Comparison of ENCODE assay signal across 9 cellular contexts in the genomic region with DNA sequence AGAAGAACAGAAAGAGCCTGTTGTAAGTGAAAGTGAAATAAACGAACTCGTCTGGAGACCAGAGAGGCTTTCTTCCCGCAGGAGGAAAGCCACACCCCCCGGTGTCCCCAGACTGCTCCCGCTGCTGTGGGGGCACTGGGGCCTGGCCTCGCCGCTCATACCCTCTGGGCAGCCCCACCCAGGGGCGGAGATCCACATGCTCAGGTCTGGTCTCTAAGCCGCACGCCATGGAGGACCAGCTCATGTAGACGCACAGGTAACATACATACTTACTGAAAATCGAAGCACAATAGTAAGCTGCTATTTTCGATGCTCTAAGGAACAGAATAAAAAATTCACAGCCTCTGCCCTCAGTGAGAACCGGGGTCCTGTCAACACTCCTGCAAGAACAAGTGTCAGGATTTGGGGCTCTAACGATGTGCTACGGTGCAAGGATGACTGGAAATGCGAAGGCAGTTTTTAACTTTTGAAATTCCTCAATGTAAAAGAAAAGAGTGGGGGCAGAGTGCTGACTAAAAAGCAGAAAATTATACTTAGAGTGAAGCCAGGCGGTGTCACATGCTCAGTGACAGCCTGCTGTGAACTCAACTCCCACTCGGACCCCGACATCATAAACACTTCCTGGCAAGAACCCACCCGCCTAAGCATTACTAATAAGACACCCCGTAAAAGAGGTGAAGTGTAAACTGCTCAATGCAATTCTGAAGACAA.
A peak's percentile ranks its signal among the peaks of the same experiment; 100 is the strongest.
DNase-seq lines count a peak whose midpoint lies in the region; ATAC-seq, FAIRE-seq and TF ChIP-seq lines count a peak whose summit lies in the region.
"Had no signal": no experiment of that assay in that cellular context is flagged by ENCODE, and none has a peak within 500 bp of the region (broad histone marks: within the 10 kb centered on the region; RNA-seq: fewer than 3 reads in every experiment).

No MANE protein-coding gene starts in this region.

- H3K36me3 ChIP-seq in MG63 (no peaks in the 10 kb centered on the region), neuronal stem cell (replicated peaks in 1 of 2; ENCODE audit: control insufficient read depth in 2 of 2, insufficient read depth in 2 of 2, low read length in 2 of 2) (peaks cover 2% of the 10 kb centered on the region in 2 donors)

- H3K23ac ChIP-seq in neuronal stem cell (ENCODE audit: low read depth, low read length, poor library complexity), result no peak overlapping the region

- H4K91ac ChIP-seq in neuronal stem cell (ENCODE audit: low read depth, low read length, poor library complexity), result no peak overlapping the region

- peak overlapping the region; percentile 94 for H3K4me3 Mint-ChIP-seq in CD4-positive, alpha-beta T cell

- H3K9me3 Mint-ChIP-seq in CD4-positive, alpha-beta T cell, result no peaks in the 10 kb centered on the region

- peaks cover 33% of the 10 kb centered on the region for H3K36me3 Mint-ChIP-seq in CD4-positive, alpha-beta T cell (ENCODE audit: low read depth)

- no peak overlapping the region for H2BK5ac ChIP-seq in neuronal stem cell (ENCODE audit: low read length)

- H2BK120ac ChIP-seq in neuronal stem cell (ENCODE audit: low read depth, low read length), result no peak overlapping the region

- DNase-seq in CD4-positive, alpha-beta T cell, result peak in 7 of 10 experiments; percentile 20 to 48 (median 24)
- DNase-seq in MG63 (peak; percentile 17), activated T-cell treated with anti-CD3 and anti-CD28 coated beads for 24 hours (ENCODE audit: low read depth) (peak; percentile 75), neuronal stem cell (ENCODE audit: low spot score) (no peak), NCI-H1048 (lab: John Stamatoyannopoulos, UW) (no peak), D721Med (ENCODE audit: insufficient read length, low spot score) (no peak), hepatic stellate cell (ENCODE audit: low spot score) (no peak)

- H3K9me3 ChIP-seq in CD4-positive, alpha-beta T cell (ENCODE audit: control insufficient read depth, low read length), result no peaks in the 10 kb centered on the region
- H3K9me3 ChIP-seq in MG63, result no peaks in the 10 kb centered on the region
- no peaks in the 10 kb centered on the region for H3K9me3 ChIP-seq in neuronal stem cell (replicated peaks in 1 of 2; ENCODE audit: control insufficient read depth in 2 of 2, insufficient read depth in 1 of 2, low read depth in 1 of 2, low read length in 2 of 2)

- no peak overlapping the region for H2BK12ac ChIP-seq in neuronal stem cell (ENCODE audit: low read length)

- no peak overlapping the region for H2AK5ac ChIP-seq in neuronal stem cell (ENCODE audit: low read depth, low read length)

- H2BK15ac ChIP-seq in neuronal stem cell (ENCODE audit: low read length), result no peak overlapping the region

- peak overlapping the region; percentile 7 for H3K18ac ChIP-seq in neuronal stem cell (ENCODE audit: low read length)

- no peak overlapping the region for H3K9ac ChIP-seq in neuronal stem cell (ENCODE audit: low read depth, low read length, poor library complexity)

- no peak overlapping the region for H2AFZ ChIP-seq in neuronal stem cell (ENCODE audit: low read length)

- H3K4me1 ChIP-seq in neuronal stem cell (ENCODE audit: control insufficient read depth in 2 of 2, insufficient read depth in 1 of 2, low read depth in 1 of 2, low read length in 2 of 2), result peaks cover 0 to 3% of the 10 kb centered on the region in 2 donors

- no peak overlapping the region for H3K4me2 ChIP-seq in neuronal stem cell (ENCODE audit: insufficient read depth, low read length, poor library complexity, severe bottlenecking)

- WGBS in neuronal stem cell (ENCODE audit: extremely low coverage in 2 of 2, insufficient read length in 2 of 2, insufficient replicate concordance in 1 of 2), 2 donors, result no CpG with 5 or more reads among the region's 22 CpGs

- no peaks in the 10 kb centered on the region for H3K79me1 ChIP-seq in neuronal stem cell (ENCODE audit: low read depth, low read length)

- H3K4me3 ChIP-seq in MG63, result peak overlapping the region; percentile 35
- H3K4me3 ChIP-seq in neuronal stem cell (ENCODE audit: low read length in 2 of 2), result no peak overlapping the region

- CTCF ChIA-PET in CD4-positive, alpha-beta T cell (lab: Charles Lee), result interaction anchor here (1.4 kb wide), 1 partner anchor 104 kb away, joined by 3 read pairs; no protein-coding TSS in a partner anchor

- peak; percentile 50 for ATAC-seq in CD4-positive, alpha-beta T cell (ENCODE audit: poor library complexity)
- no peak for ATAC-seq in GM21737 (IDR thresholded peaks at IDR 0.05; ENCODE audit: unreplicated experiment)

- no peak overlapping the region for H4K8ac ChIP-seq in neuronal stem cell (ENCODE audit: low read depth, low read length)

- peaks cover 66% of the 10 kb centered on the region for H3K4me1 Mint-ChIP-seq in CD4-positive, alpha-beta T cell (ENCODE audit: low read depth)

- H3K14ac ChIP-seq in neuronal stem cell (ENCODE audit: low read length), result no peak overlapping the region

- FAIRE-seq in D721Med (lab: Jason Lieb, UNC), result no peak
- FAIRE-seq: keratinocyte had no signal

- H3K27ac ChIP-seq in CD4-positive, alpha-beta T cell (ENCODE audit: low read depth, low read length), result peak overlapping the region; percentile 54
- no peak overlapping the region for H3K27ac ChIP-seq in neuronal stem cell (replicated peaks; ENCODE audit: low read length)

- H3K27me3 Mint-ChIP-seq in CD4-positive, alpha-beta T cell, result no peaks in the 10 kb centered on the region

- POLR2A ChIA-PET in CD4-positive, alpha-beta T cell (lab: Charles Lee), result interaction anchor here (0.6 to 1.6 kb wide), 5 partner anchors 9 to 191 kb away, joined by 3 to 12 read pairs (median 3); a partner anchor contains a TSS

- peak overlapping the region; percentile 84 for H3K27ac Mint-ChIP-seq in CD4-positive, alpha-beta T cell

- no peak overlapping the region for H3K4ac ChIP-seq in neuronal stem cell (ENCODE audit: low read length)

- H3K27me3 ChIP-seq in CD4-positive, alpha-beta T cell (ENCODE audit: control insufficient read depth, insufficient read depth, low read length), result no peaks in the 10 kb centered on the region
- H3K27me3 ChIP-seq in MG63 (no peaks in the 10 kb centered on the region), neuronal stem cell (ENCODE audit: control insufficient read depth in 3 of 3, insufficient read depth in 3 of 3, low read depth in 1 of 3, low read length in 3 of 3) (no peaks in the 10 kb centered on the region)

- intact Hi-C loops in CD4-positive, alpha-beta T cell (cut with DNase I, micrococcal nuclease), result loop anchor here in 1 of 2 experiments (5.0 kb wide), 1 partner anchor 55 kb away; no protein-coding TSS in a partner anchor

- no peak for TF ChIP-seq CTCF in CD4-positive, alpha-beta T cell (IDR thresholded peaks at IDR 0.05)
- TF ChIP-seq CTCF in D721Med (IDR thresholded peaks at IDR 0.05; ENCODE audit: insufficient read depth, missing control alignments), result no peak

Comparison
In these comparisons a context has a peak if more than half of its experiments do, and no peak if none do; other contexts are left out.
1. DNase-seq: peak in CD4-positive, alpha-beta T cell (7 of 10), MG63 (single experiment) and activated T-cell treated with anti-CD3 and anti-CD28 coated beads for 24 hours (single experiment); none in neuronal stem cell (single experiment), NCI-H1048 (single experiment), D721Med (single experiment) and hepatic stellate cell (single experiment).